In the genomic region with DNA sequence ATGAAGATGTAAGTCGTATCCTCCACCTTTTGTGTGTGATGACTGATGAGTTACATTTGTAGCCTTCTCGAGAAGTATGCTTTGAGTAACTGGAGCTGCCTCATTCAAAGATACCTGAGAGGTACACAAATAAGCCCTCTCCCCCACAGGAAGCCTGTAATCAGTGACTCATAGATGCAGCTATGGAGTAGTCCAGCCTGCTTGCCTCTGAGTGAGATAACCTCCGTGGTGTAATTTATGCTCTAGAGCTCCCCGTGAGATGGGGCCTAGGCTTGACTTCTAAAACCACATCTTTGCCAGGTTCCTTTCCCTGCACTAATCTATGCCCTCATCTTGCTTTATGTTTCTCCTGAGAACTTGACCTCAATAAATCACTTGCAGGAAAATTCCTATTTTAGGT, we compare ENCODE assay signal across 13 cellular contexts.
DNase-seq lines count a peak whose midpoint lies in the region; ATAC-seq, FAIRE-seq and TF ChIP-seq lines count a peak whose summit lies in the region.
"Had no signal": no experiment of that assay in that cellular context is flagged by ENCODE, and none has a peak within 500 bp of the region (broad histone marks: within the 10 kb centered on the region; RNA-seq: fewer than 3 reads in every experiment).

No MANE protein-coding gene starts in this region.

- no peak for TF ChIP-seq CTCF in activated CD8-positive, alpha-beta T cell treated with anti-CD3 and anti-CD28 coated beads for 36 hours (IDR thresholded peaks at IDR 0.05)
- TF ChIP-seq CTCF in gastrocnemius medialis (IDR thresholded peaks at IDR 0.05 in 4 of 5, conservative IDR thresholded peaks at IDR 0.05 in 1 of 5), result no peak

- H3K4me3 ChIP-seq in gastrocnemius medialis, result no peak overlapping the region
- H3K4me3 ChIP-seq: colonic mucosa, transverse colon had no signal

- no peak overlapping the region for H3K4me3 Mint-ChIP-seq in activated CD8-positive, alpha-beta T cell treated with anti-CD3 and anti-CD28 coated beads for 36 hours
- H3K4me3 Mint-ChIP-seq: activated T-helper 1 cell treated with anti-CD3 and anti-CD28 coated beads, Interleukin-12 subunit alpha, Interleukin-12 subunit beta, Interleukin-2, Interleukin-4 antibody, amounts not matched to agents 30 ng/mL and 10 ng/mL and 1 ng/mL, durations not matched to agents 14 hours and 24 hours and 36 hours had no signal

- no peaks in the 10 kb centered on the region for H3K27me3 Mint-ChIP-seq in activated CD8-positive, alpha-beta T cell treated with anti-CD3 and anti-CD28 coated beads for 36 hours

- peaks cover 2% of the 10 kb centered on the region for H3K9me3 Mint-ChIP-seq in activated CD8-positive, alpha-beta T cell treated with anti-CD3 and anti-CD28 coated beads for 36 hours

- in situ Hi-C loops in gastrocnemius medialis (cut with MboI; ENCODE audit: low sequenced_read_pairs in 4 of 4), result no loop called here

- intact Hi-C loops in activated CD8-positive, alpha-beta T cell treated with anti-CD3 and anti-CD28 coated beads for 36 hours (cut with micrococcal nuclease), result loop anchor here (5.0 kb wide), 1 partner anchor 250 kb away; no protein-coding TSS in a partner anchor
- intact Hi-C loops in gastrocnemius medialis (cut with DNase I; ENCODE audit: low total_unique reads), result no loop called here

- H3K27ac Mint-ChIP-seq in activated CD8-positive, alpha-beta T cell treated with anti-CD3 and anti-CD28 coated beads for 36 hours, result no peak overlapping the region
- H3K27ac Mint-ChIP-seq: activated T-helper 1 cell treated with anti-CD3 and anti-CD28 coated beads, Interleukin-12 subunit alpha, Interleukin-12 subunit beta, Interleukin-2, Interleukin-4 antibody, amounts not matched to agents 30 ng/mL and 10 ng/mL and 1 ng/mL, durations not matched to agents 14 hours and 24 hours and 36 hours had no signal

- POLR2A ChIA-PET in activated CD8-positive, alpha-beta T cell treated with anti-CD3 and anti-CD28 coated beads for 36 hours (lab: Charles Lee), result interaction anchor here (1.4 kb wide), 1 partner anchor 12 kb away, joined by 3 read pairs; no protein-coding TSS in a partner anchor

- CTCF ChIA-PET in activated CD8-positive, alpha-beta T cell treated with anti-CD3 and anti-CD28 coated beads for 36 hours (lab: Charles Lee), result interaction anchor here (0.8 to 1.5 kb wide), 5 partner anchors 11 to 427 kb away, joined by 3 to 6 read pairs (median 3); no protein-coding TSS in a partner anchor

- H3K9me3 ChIP-seq in gastrocnemius medialis, result no peaks in the 10 kb centered on the region
- H3K9me3 ChIP-seq: colonic mucosa, transverse colon had no signal

- H3K4me1 ChIP-seq in gastrocnemius medialis, result no peaks in the 10 kb centered on the region
- H3K4me1 ChIP-seq: colonic mucosa, transverse colon had no signal

- peaks cover 28% of the 10 kb centered on the region for H3K4me1 Mint-ChIP-seq in activated CD8-positive, alpha-beta T cell treated with anti-CD3 and anti-CD28 coated beads for 36 hours (ENCODE audit: low read depth)

- H3K27ac ChIP-seq in gastrocnemius medialis, result no peak overlapping the region
- H3K27ac ChIP-seq: colonic mucosa, parathyroid adenoma, transverse colon had no signal

- TF ChIP-seq POLR2A in gastrocnemius medialis (IDR thresholded peaks at IDR 0.05), result no peak

- no peaks in the 10 kb centered on the region for H3K36me3 Mint-ChIP-seq in activated CD8-positive, alpha-beta T cell treated with anti-CD3 and anti-CD28 coated beads for 36 hours (ENCODE audit: low read depth)

- ATAC-seq in activated CD8-positive, alpha-beta T cell treated with anti-CD3 and anti-CD28 coated beads for 36 hours, result peak; percentile 90
- ATAC-seq in gastrocnemius medialis (no peak), GM21576 (IDR thresholded peaks at IDR 0.05; ENCODE audit: unreplicated experiment) (no peak)

- no peak for FAIRE-seq in HTR-8/SVneo (lab: Jason Lieb, UNC)

- H3K27me3 ChIP-seq in gastrocnemius medialis, result no peaks in the 10 kb centered on the region
- H3K27me3 ChIP-seq: colonic mucosa, transverse colon had no signal

- DNase-seq in NCI-H748 (lab: John Stamatoyannopoulos, UW; ENCODE audit: unreplicated experiment) (peak; percentile 28), NCI-H748 treated with DMSO at 0.1 percent for 48 hours (lab: John Stamatoyannopoulos, UW) (no peak), HTR-8/SVneo (ENCODE audit: insufficient read length, low spot score) (peak; percentile 18), islet precursor cell (peak; percentile 90), GM19238 (ENCODE audit: insufficient read length, low spot score) (no peak), gastrocnemius medialis (no peak)
- DNase-seq in activated CD8-positive, alpha-beta T cell treated with anti-CD3 and anti-CD28 coated beads for 36 hours, result peak; percentile 43
- DNase-seq: colonic mucosa, DMS79 treated with DMSO at 0.1 percent for 48 hours, transverse colon had no signal

- H3K36me3 ChIP-seq in gastrocnemius medialis, result no peaks in the 10 kb centered on the region
- H3K36me3 ChIP-seq: colonic mucosa, transverse colon had no signal

Comparison
In these comparisons a context has a peak if more than half of its experiments do, and no peak if none do; other contexts are left out.
1. DNase-seq: peak in NCI-H748 (single experiment), HTR-8/SVneo (single experiment), activated CD8-positive, alpha-beta T cell treated with anti-CD3 and anti-CD28 coated beads for 36 hours (single experiment) and islet precursor cell (single experiment); none in NCI-H748 treated with DMSO at 0.1 percent for 48 hours (single experiment), GM19238 (single experiment) and gastrocnemius medialis (0 of 2).